11 cellular contexts compared by ENCODE assay signal in genomic region chr10:20622522-20623270, GRCh38.
DNase-seq lines count a peak whose midpoint lies in the region; ATAC-seq, FAIRE-seq and TF ChIP-seq lines count a peak whose summit lies in the region.
"Had no signal": no experiment of that assay in that cellular context is flagged by ENCODE, and none has a peak within 500 bp of the region (broad histone marks: within the 10 kb centered on the region; RNA-seq: fewer than 3 reads in every experiment).

No MANE protein-coding gene starts in this region.

- TF ChIP-seq CTCF in keratinocyte (optimal IDR thresholded peaks at IDR 0.05 in 1 of 3, IDR thresholded peaks at IDR 0.05 in 1 of 3, conservative IDR thresholded peaks at IDR 0.05 in 1 of 3; ENCODE audit: extremely low read depth in 1 of 3, insufficient read depth in 2 of 3, low read length in 3 of 3), result no peak
- no peak for TF ChIP-seq CTCF in upper lobe of left lung (IDR thresholded peaks at IDR 0.05)

- no peaks in the 10 kb centered on the region for H3K9me3 ChIP-seq in SK-N-MC (ENCODE audit: low read depth, low read length)
- H3K9me3 ChIP-seq in keratinocyte (ENCODE audit: control insufficient read depth, low read depth, low read length), result no peaks in the 10 kb centered on the region
- no peaks in the 10 kb centered on the region for H3K9me3 ChIP-seq in upper lobe of left lung
- H3K9me3 ChIP-seq: psoas muscle had no signal

- ATAC-seq in upper lobe of left lung (ENCODE audit: low FRiP score in 2 of 2) (peak; percentile 63 to 70), GM18511 (IDR thresholded peaks at IDR 0.05; ENCODE audit: unreplicated experiment) (no peak)
- ATAC-seq: psoas muscle had no signal

- 19 to 24% methylated on average over 6 of the region's 6 CpGs for WGBS in upper lobe of left lung, 2 donors

- TF ChIP-seq POLR2A in upper lobe of left lung (IDR thresholded peaks at IDR 0.05), result no peak

- H3K9ac ChIP-seq in SK-N-MC (ENCODE audit: insufficient read length) (no peak overlapping the region), keratinocyte (ENCODE audit: control insufficient read depth, extremely low read depth, insufficient read depth, low read length) (no peak overlapping the region)

- no peaks in the 10 kb centered on the region for H4K20me1 ChIP-seq in keratinocyte (ENCODE audit: control insufficient read depth, extremely low read depth, insufficient read depth, low read length)

- dilution Hi-C loops in keratinocyte (cut with MboI; ENCODE audit: extremely low pct_ligation_motif_present, low sequenced_read_pairs), result no loop called here

- H3K79me2 ChIP-seq in keratinocyte (ENCODE audit: control insufficient read depth, insufficient read depth, low read length), result no peaks in the 10 kb centered on the region

- H3K4me1 ChIP-seq in keratinocyte (ENCODE audit: control insufficient read depth, extremely low read depth, insufficient read depth, low read length) (no peaks in the 10 kb centered on the region), upper lobe of left lung (peaks cover 5 to 10% (median 7%) of the 10 kb centered on the region in 4 donors)
- H3K4me1 ChIP-seq: psoas muscle had no signal

- peak overlapping the region; percentile 29 for H2AFZ ChIP-seq in keratinocyte (ENCODE audit: control insufficient read depth, low read length)

- H3K27ac ChIP-seq in SK-N-MC (peak overlapping the region; percentile 75), keratinocyte (ENCODE audit: control insufficient read depth, insufficient read depth, low read length) (no peak overlapping the region), upper lobe of left lung (peak overlapping the region in 1 of 4 donors; percentile 4)
- H3K27ac ChIP-seq: coronary artery, psoas muscle had no signal

- H3K4me3 ChIP-seq in SK-N-MC (peak overlapping the region; percentile 61), keratinocyte (ENCODE audit: control insufficient read depth in 2 of 3, extremely low read depth in 1 of 3, insufficient read depth in 2 of 3, low read depth in 1 of 3, low read length in 3 of 3) (no peak overlapping the region), upper lobe of left lung (no peak overlapping the region)
- H3K4me3 ChIP-seq: coronary artery, psoas muscle had no signal

- TF ChIP-seq EP300 in upper lobe of left lung (IDR thresholded peaks at IDR 0.05), result no peak

- H3K27me3 ChIP-seq in keratinocyte (ENCODE audit: control insufficient read depth, extremely low read depth, insufficient read depth, low read length) (no peaks in the 10 kb centered on the region), upper lobe of left lung (no peaks in the 10 kb centered on the region)

- DNase-seq in NCI-H510A treated with DMSO at 0.1 percent for 48 hours (lab: John Stamatoyannopoulos, UW) (peak; percentile 11), NCI-H510A (lab: John Stamatoyannopoulos, UW) (no peak), SK-N-MC (ENCODE audit: low read depth, low spot score) (peak; percentile 28), keratinocyte (ENCODE audit: low read depth, low spot score) (no peak), upper lobe of left lung (no peak), GM19238 (ENCODE audit: insufficient read length, low spot score) (no peak), HCEC 1CT (no peak)
- DNase-seq: GDM1, psoas muscle had no signal

- H3K36me3 ChIP-seq in SK-N-MC (ENCODE audit: insufficient read depth, low read length) (no peaks in the 10 kb centered on the region), keratinocyte (ENCODE audit: control insufficient read depth in 2 of 2, extremely low read depth in 1 of 2, insufficient read depth in 2 of 2, low read length in 2 of 2) (no peaks in the 10 kb centered on the region), upper lobe of left lung (no peaks in the 10 kb centered on the region)

- H3K9me1 ChIP-seq in keratinocyte (ENCODE audit: control insufficient read depth, extremely low read depth, insufficient read depth, low read length), result no peaks in the 10 kb centered on the region

- H3K4me2 ChIP-seq in keratinocyte (ENCODE audit: control insufficient read depth, extremely low read depth, insufficient read depth, low read depth, low read length), result no peak overlapping the region

- FAIRE-seq in keratinocyte (lab: Jason Lieb, UNC), result no peak

Comparison
In these comparisons a context has a peak if more than half of its experiments do, and no peak if none do; other contexts are left out.
1. DNase-seq: peak in NCI-H510A treated with DMSO at 0.1 percent for 48 hours (single experiment) and SK-N-MC (single experiment); none in NCI-H510A (single experiment), keratinocyte (single experiment), upper lobe of left lung (0 of 2), GM19238 (single experiment) and HCEC 1CT (single experiment).